ENCODE assay signal across 19 cellular contexts in genomic region chr2:240629419-240629967, GRCh38. TPM values are rescaled to one million over a fixed set of nuclear protein-coding genes. Genes with fewer than 3 reads are reported as not detected.
"Had no signal": no experiment of that assay in that cellular context is flagged by ENCODE, and none has a peak within 500 bp of the region (broad histone marks: within the 10 kb centered on the region; RNA-seq: fewer than 3 reads in every experiment).

No MANE protein-coding gene starts in this region.

- ATAC-seq: heart right ventricle; stimulated activated naive CD8-positive, alpha-beta T cell treated with anti-CD3 and anti-CD28 coated beads, Interleukin-15, Interleukin-2, amounts not matched to agents 100 U/mL and 50 U/mL, for 24 hours; T-helper 17 cell had no signal

- H3K9me3 ChIP-seq: adrenal gland, neutrophil had no signal

- H3K27ac ChIP-seq: adrenal gland, gastroesophageal sphincter, heart right ventricle, neutrophil had no signal

- DNase-seq: activated CD4-positive, alpha-beta T cell treated with anti-CD3 and anti-CD28 coated beads, Interleukin-2, amount 10 ng/mL, durations not matched to agents 7 days and 5 days; activated CD8-positive, alpha-beta memory T cell treated with anti-CD3 and anti-CD28 coated beads for 24 hours; heart right ventricle; mammary epithelial cell; naive B cell; retina; stimulated activated CD4-positive, alpha-beta T cell treated with anti-CD3 and anti-CD28 coated beads, Interleukin-15, amount 100 ng/mL, for 24 hours; stimulated activated CD4-positive, alpha-beta T cell treated with anti-CD3 and anti-CD28 coated beads, Interleukin-4, amount 100 ng/mL, for 24 hours; stimulated activated naive CD8-positive, alpha-beta T cell treated with anti-CD3 and anti-CD28 coated beads, Interleukin-15, Interleukin-2, amounts not matched to agents 100 U/mL and 50 U/mL, for 24 hours; T-helper 17 cell had no signal

- FAIRE-seq: colon, endometrium had no signal

- H3K27me3 ChIP-seq: heart right ventricle had no signal

- H3K4me3 ChIP-seq: adrenal gland, gastroesophageal sphincter, heart right ventricle had no signal

- H3K36me3 ChIP-seq: adrenal gland, neutrophil had no signal

- H3K4me1 ChIP-seq: adrenal gland had no signal

RNA-seq across cellular contexts. Expression of gene AQP12B, which starts 53.2 kb away (rescaled TPM):
- total RNA-seq: activated CD4-positive, alpha-beta T cell treated with anti-CD3 and anti-CD28 coated beads, Interleukin-2, amount 10 ng/mL, durations not matched to agents 7 days and 5 days; adrenal gland; gastroesophageal sphincter; heart right ventricle; mammary epithelial cell; mononuclear cell; skeletal muscle tissue; T-helper 17 cell; ureter had no signal
- polyA plus RNA-seq: esophagus, mammary epithelial cell had no signal
